Comparison of ENCODE assay signal across 25 cellular contexts in the genomic region with DNA sequence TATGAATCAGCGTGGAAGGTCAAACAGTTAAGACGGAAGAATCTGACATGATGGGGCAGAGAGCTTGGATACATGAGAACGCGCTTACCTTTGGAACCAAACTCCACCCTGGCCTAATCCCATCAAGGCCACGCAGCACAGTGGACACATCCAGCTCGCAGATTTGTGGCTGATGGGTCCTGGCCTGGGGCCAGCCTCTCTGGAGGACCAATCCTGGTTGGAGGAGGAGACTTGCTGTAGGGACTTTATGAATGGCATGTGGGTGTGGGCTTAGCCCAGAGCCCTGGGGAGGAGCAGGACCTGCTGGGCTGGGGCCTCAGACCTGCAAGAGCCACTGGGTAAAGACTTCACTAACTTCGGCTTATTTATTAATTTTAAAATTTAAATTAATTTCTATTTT.
"Had no signal": no experiment of that assay in that cellular context is flagged by ENCODE, and none has a peak within 500 bp of the region (broad histone marks: within the 10 kb centered on the region; RNA-seq: fewer than 3 reads in every experiment).

No MANE protein-coding gene starts in this region.

- H3K4me3 Mint-ChIP-seq: memory B cell; natural killer cell treated with Interleukin-12 subunit alpha and Interleukin-12 subunit beta and Interleukin-15 and Interleukin-18, amount 100 ng/mL, for 72 hours; stimulated activated naive B cell treated with anti-CD40 and anti-IgM and Interleukin-4, amounts not matched to agents 10 μg/mL and 1 μg/mL and 100 μg/mL, for 72 hours; stimulated activated naive CD8-positive, alpha-beta T cell treated with anti-CD3 and anti-CD28 coated beads, Interleukin-15, amount 100 ng/mL, for 72 hours had no signal

- H3K27ac Mint-ChIP-seq: memory B cell; natural killer cell treated with Interleukin-12 subunit alpha and Interleukin-12 subunit beta and Interleukin-15 and Interleukin-18, amount 100 ng/mL, for 72 hours; progenitor cell of endocrine pancreas; stimulated activated naive B cell treated with anti-CD40 and anti-IgM and Interleukin-4, amounts not matched to agents 10 μg/mL and 1 μg/mL and 100 μg/mL, for 72 hours; stimulated activated naive CD8-positive, alpha-beta T cell treated with anti-CD3 and anti-CD28 coated beads, Interleukin-15, amount 100 ng/mL, for 72 hours had no signal

- DNase-seq: effector CD4-positive, alpha-beta T cell; foreskin melanocyte; head of caudate nucleus; islet precursor cell; left lung; lower lobe of right lung; midbrain; occipital lobe; pancreas; spleen; stimulated activated CD4-positive, alpha-beta T cell treated with anti-CD3 and anti-CD28 coated beads, Interleukin-15, amount 100 ng/mL, for 24 hours; stimulated activated CD4-positive, alpha-beta T cell treated with anti-CD3 and anti-CD28 coated beads, Interleukin-2, amount 100 ng/mL, for 24 hours; stimulated activated CD4-positive, alpha-beta T cell treated with anti-CD3 and anti-CD28 coated beads, Interleukin-4, amount 100 ng/mL, for 4 hours; stimulated activated naive B cell treated with anti-CD40 and anti-IgM and Interleukin-4, amounts not matched to agents 10 μg/mL and 1 μg/mL and 100 μg/mL, for 72 hours; stimulated activated naive CD8-positive, alpha-beta T cell treated with anti-CD3 and anti-CD28 coated beads, Interleukin-15, amount 100 ng/mL, for 72 hours; upper lobe of right lung had no signal

- H3K4me1 ChIP-seq: left lung, lower lobe of right lung, pancreas, spleen, testis, tibial nerve, upper lobe of right lung, vagina had no signal

- H3K36me3 ChIP-seq: left lung, lower lobe of right lung, pancreas, spleen, tibial nerve, upper lobe of right lung, vagina had no signal

- H3K9me3 ChIP-seq: left lung, lower lobe of right lung, pancreas, spleen, testis, tibial nerve, upper lobe of right lung, vagina had no signal

- H3K9me3 Mint-ChIP-seq: memory B cell; natural killer cell treated with Interleukin-12 subunit alpha and Interleukin-12 subunit beta and Interleukin-15 and Interleukin-18, amount 100 ng/mL, for 72 hours; stimulated activated naive B cell treated with anti-CD40 and anti-IgM and Interleukin-4, amounts not matched to agents 10 μg/mL and 1 μg/mL and 100 μg/mL, for 72 hours; stimulated activated naive CD8-positive, alpha-beta T cell treated with anti-CD3 and anti-CD28 coated beads, Interleukin-15, amount 100 ng/mL, for 72 hours had no signal

- H3K36me3 Mint-ChIP-seq: memory B cell; natural killer cell treated with Interleukin-12 subunit alpha and Interleukin-12 subunit beta and Interleukin-15 and Interleukin-18, amount 100 ng/mL, for 72 hours; stimulated activated naive B cell treated with anti-CD40 and anti-IgM and Interleukin-4, amounts not matched to agents 10 μg/mL and 1 μg/mL and 100 μg/mL, for 72 hours had no signal

- H3K4me1 Mint-ChIP-seq: memory B cell; stimulated activated naive B cell treated with anti-CD40 and anti-IgM and Interleukin-4, amounts not matched to agents 10 μg/mL and 1 μg/mL and 100 μg/mL, for 72 hours; stimulated activated naive CD8-positive, alpha-beta T cell treated with anti-CD3 and anti-CD28 coated beads, Interleukin-15, amount 100 ng/mL, for 72 hours had no signal

- H3K27me3 ChIP-seq: testis, vagina had no signal

- H3K79me2 ChIP-seq: hepatocyte had no signal

- ATAC-seq: left lung; lower lobe of right lung; natural killer cell treated with Interleukin-12 subunit alpha and Interleukin-12 subunit beta and Interleukin-15 and Interleukin-18, amount 100 ng/mL, for 72 hours; pancreas; sciatic nerve; stimulated activated naive B cell treated with anti-CD40 and anti-IgM and Interleukin-4, amounts not matched to agents 10 μg/mL and 1 μg/mL and 100 μg/mL, for 72 hours; stimulated activated naive CD8-positive, alpha-beta T cell treated with anti-CD3 and anti-CD28 coated beads, Interleukin-15, amount 100 ng/mL, for 72 hours; upper lobe of right lung had no signal

- H3K4me3 ChIP-seq: coronary artery, hepatocyte, left lung, lower lobe of right lung, pancreas, spleen, testis, tibial nerve, upper lobe of right lung, vagina had no signal

- H2AFZ ChIP-seq: hepatocyte had no signal

- H3K27ac ChIP-seq: coronary artery, hepatocyte, left lung, lower lobe of right lung, pancreas, spleen, testis, tibial nerve, upper lobe of right lung, vagina had no signal
